27 cellular contexts compared by ENCODE assay signal in the genomic region with DNA sequence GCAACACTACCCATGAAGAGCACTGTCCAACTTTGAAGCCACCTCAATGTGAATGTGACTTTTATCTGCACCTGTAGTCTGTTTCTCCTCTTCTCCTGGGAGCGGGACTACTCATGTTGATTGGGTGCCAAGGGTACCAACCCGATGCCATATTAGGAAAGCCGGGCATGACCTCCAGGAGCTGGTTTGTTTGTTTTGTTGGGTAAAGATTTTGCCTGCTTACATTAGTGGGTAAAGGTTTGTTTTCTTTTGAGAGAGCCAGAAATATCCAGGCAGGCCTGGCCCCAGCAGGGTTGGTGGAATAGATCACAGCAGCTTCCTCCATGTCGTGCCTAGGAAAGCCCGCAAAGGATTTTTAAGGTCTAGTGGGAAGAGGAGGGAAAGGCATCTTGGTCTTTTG. TPM values are rescaled to one million over a fixed set of nuclear protein-coding genes. Genes with fewer than 3 reads are reported as not detected.
DNase-seq lines count a peak whose midpoint lies in the region; ATAC-seq and TF ChIP-seq lines count a peak whose summit lies in the region.
"Had no signal": no experiment of that assay in that cellular context is flagged by ENCODE, and none has a peak within 500 bp of the region (broad histone marks: within the 10 kb centered on the region; RNA-seq: fewer than 3 reads in every experiment).

No MANE protein-coding gene starts in this region.

- H3K4me3 Mint-ChIP-seq in CD14-positive monocyte, result no peak overlapping the region
- H3K4me3 Mint-ChIP-seq: activated naive CD8-positive, alpha-beta T cell; CD8-positive, alpha-beta T cell; mesothelial cell of epicardium; natural killer cell treated with Interleukin-12 subunit alpha and Interleukin-12 subunit beta and Interleukin-15 and Interleukin-18, amount 100 ng/mL, for 72 hours; stimulated activated naive CD8-positive, alpha-beta T cell treated with anti-CD3 and anti-CD28 coated beads, Interleukin-15, amount 100 ng/mL, for 72 hours had no signal

- H3K27ac Mint-ChIP-seq in CD14-positive monocyte, result peak overlapping the region in 4 of 7 donors; percentile 19 to 79 (median 42)
- H3K27ac Mint-ChIP-seq: activated naive CD8-positive, alpha-beta T cell; CD8-positive, alpha-beta T cell; mesothelial cell of epicardium; natural killer cell treated with Interleukin-12 subunit alpha and Interleukin-12 subunit beta and Interleukin-15 and Interleukin-18, amount 100 ng/mL, for 72 hours; stimulated activated naive CD8-positive, alpha-beta T cell treated with anti-CD3 and anti-CD28 coated beads, Interleukin-15, amount 100 ng/mL, for 72 hours had no signal

- H3K27me3 Mint-ChIP-seq in CD14-positive monocyte (ENCODE audit: low read depth in 3 of 3), result peaks cover 1 to 2% (median 1%) of the 10 kb centered on the region in 3 donors
- H3K27me3 Mint-ChIP-seq: activated naive CD8-positive, alpha-beta T cell; natural killer cell treated with Interleukin-12 subunit alpha and Interleukin-12 subunit beta and Interleukin-15 and Interleukin-18, amount 100 ng/mL, for 72 hours; stimulated activated naive CD8-positive, alpha-beta T cell treated with anti-CD3 and anti-CD28 coated beads, Interleukin-15, amount 100 ng/mL, for 72 hours had no signal

- H3K9me3 Mint-ChIP-seq in CD14-positive monocyte, result no peaks in the 10 kb centered on the region
- H3K9me3 Mint-ChIP-seq: CD8-positive, alpha-beta T cell; mesothelial cell of epicardium; natural killer cell treated with Interleukin-12 subunit alpha and Interleukin-12 subunit beta and Interleukin-15 and Interleukin-18, amount 100 ng/mL, for 72 hours; stimulated activated naive CD8-positive, alpha-beta T cell treated with anti-CD3 and anti-CD28 coated beads, Interleukin-15, amount 100 ng/mL, for 72 hours had no signal

- intact Hi-C loops in CD14-positive monocyte (cut with micrococcal nuclease), result no loop called here

- no peak for DNase-seq in CD14-positive monocyte (ENCODE audit: low spot score)
- peak; percentile 9 for DNase-seq in HT-29 (ENCODE audit: low spot score)
- DNase-seq in T47D (ENCODE audit: low read depth in 1 of 2, low spot score in 1 of 2), result peak; percentile 37 to 88
- peak; percentile 86 for DNase-seq in mucosa of gallbladder (ENCODE audit: low spot score)
- DNase-seq in GM10248 (ENCODE audit: extremely low spot score), result no peak
- DNase-seq in COLO668 (lab: John Stamatoyannopoulos, UW; ENCODE audit: unreplicated experiment), result no peak
- DNase-seq: activated CD4-positive, alpha-beta T cell treated with anti-CD3 and anti-CD28 coated beads, Interleukin-2, amount 50 U/mL, for 48 hours; CD8-positive, alpha-beta T cell; cerebellar nuclear complex; effector CD4-positive, alpha-beta T cell; GOT3; heart left ventricle; left lung; NCI-H146; NCI-H2171; NCI-H774; sigmoid colon; stimulated activated CD4-positive, alpha-beta T cell treated with anti-CD3 and anti-CD28 coated beads, Interleukin-15, amount 100 ng/mL, for 24 hours; stimulated activated naive CD8-positive, alpha-beta T cell treated with anti-CD3 and anti-CD28 coated beads, Interleukin-15, amount 100 ng/mL, for 72 hours; T-helper 9 cell; trophoblast cell had no signal

- CTCF ChIA-PET in GM10248 (lab: Yijun Ruan, JAX), result interaction anchor here (1.1 to 12.8 kb wide), 2 partner anchors 25 to 28 kb away, joined by 4 to 153 read pairs; partner anchors contain the start of gene ITPK1

- ATAC-seq in GM21619 (IDR thresholded peaks at IDR 0.05; ENCODE audit: unreplicated experiment), result no peak
- ATAC-seq: CD8-positive, alpha-beta T cell; heart left ventricle; K562; left lung; natural killer cell treated with Interleukin-12 subunit alpha and Interleukin-12 subunit beta and Interleukin-15 and Interleukin-18, amount 100 ng/mL, for 72 hours; Right ventricle myocardium inferior; stimulated activated naive CD8-positive, alpha-beta T cell treated with anti-CD3 and anti-CD28 coated beads, Interleukin-15, amount 100 ng/mL, for 72 hours had no signal

- POLR2A ChIA-PET in GM10248 (lab: Yijun Ruan, JAX), result no interaction called here

- in situ Hi-C loops in T47D (cut with HindIII; ENCODE audit: low pct_unique_long_range_greater_than_20kb, low sequenced_read_pairs), result no loop called here

- H3K36me3 Mint-ChIP-seq in CD14-positive monocyte, result no peaks in the 10 kb centered on the region
- H3K36me3 Mint-ChIP-seq: activated naive CD8-positive, alpha-beta T cell; CD8-positive, alpha-beta T cell; mesothelial cell of epicardium; natural killer cell treated with Interleukin-12 subunit alpha and Interleukin-12 subunit beta and Interleukin-15 and Interleukin-18, amount 100 ng/mL, for 72 hours had no signal

- peaks cover 47% of the 10 kb centered on the region for H3K4me1 Mint-ChIP-seq in CD14-positive monocyte

- TF ChIP-seq CTCF in CD14-positive monocyte (IDR thresholded peaks at IDR 0.05), result no peak
- TF ChIP-seq CTCF in GM10248 (IDR thresholded peaks at IDR 0.05; ENCODE audit: control extremely low read depth, extremely low read depth, low read depth, missing control alignments), result no peak

RNA-seq across cellular contexts. Expression of gene ITPK1, which starts 19.7 kb away (rescaled TPM):
- polyA plus RNA-seq in CD14-positive monocyte, result 10 to 100 TPM; 57.1 to 63.0 TPM
- 80.3 and 92.0 TPM in 2 replicates for total RNA-seq in HT-29 (2014; rRNA removed; shearing (Covaris generic))
- 187 TPM for total RNA-seq in mucosa of gallbladder

RNA-seq across cellular contexts. Expression of gene MOAP1, which starts 49.3 kb away (rescaled TPM):
- polyA plus RNA-seq in CD14-positive monocyte, result 10 to 100 TPM; 22.5 to 22.6 TPM
- 14.8 and 18.2 TPM in 2 replicates for total RNA-seq in HT-29 (2014; rRNA removed; shearing (Covaris generic))
- total RNA-seq in mucosa of gallbladder, result 46.2 TPM

RNA-seq across cellular contexts. Expression of gene LYSET, which starts 49.7 kb away (rescaled TPM):
- 10 to 100 TPM; 36.9 to 43.3 TPM for polyA plus RNA-seq in CD14-positive monocyte
- total RNA-seq in HT-29 (2014; rRNA removed; shearing (Covaris generic)), result 5.7 and 6.0 TPM in 2 replicates
- 30.6 TPM for total RNA-seq in mucosa of gallbladder

Comparison
In these comparisons a context has a peak if more than half of its experiments do, and no peak if none do; other contexts are left out.
1. DNase-seq: peak in HT-29 (single experiment), T47D (2 of 2) and mucosa of gallbladder (single experiment); none in CD14-positive monocyte (single experiment), GM10248 (single experiment) and COLO668 (single experiment).